ENCODE assay signal across 10 cellular contexts in the genomic region with DNA sequence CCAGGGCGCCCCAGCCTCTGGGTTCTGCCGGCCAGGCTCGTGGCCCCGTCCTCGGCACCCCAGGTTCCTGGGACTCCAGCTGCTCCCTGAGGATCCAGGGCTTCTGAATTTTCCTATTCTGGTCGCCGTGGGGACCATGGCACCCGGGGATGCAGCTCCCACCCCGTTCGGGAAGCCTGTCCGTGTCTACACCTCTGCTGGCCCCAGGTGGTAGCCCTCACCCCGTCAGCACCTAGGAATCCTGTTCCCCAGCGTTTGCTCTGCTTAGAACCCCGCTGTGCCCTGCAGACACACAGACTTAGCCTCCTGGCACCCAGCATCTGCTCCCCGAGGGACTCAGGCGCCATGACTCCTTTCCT. TPM values are rescaled to one million over a fixed set of nuclear protein-coding genes. Genes with fewer than 3 reads are reported as not detected.
DNase-seq lines count a peak whose midpoint lies in the region; ATAC-seq and TF ChIP-seq lines count a peak whose summit lies in the region.
"Had no signal": no experiment of that assay in that cellular context is flagged by ENCODE, and none has a peak within 500 bp of the region (broad histone marks: within the 10 kb centered on the region; RNA-seq: fewer than 3 reads in every experiment).

No MANE protein-coding gene starts in this region.

- no peak overlapping the region for H3K27ac Mint-ChIP-seq in activated CD4-positive, alpha-beta T cell treated with anti-CD3 and anti-CD28 coated beads, Interleukin-2, amount 10 ng/mL, durations not matched to agents 7 days and 5 days
- H3K27ac Mint-ChIP-seq in T-cell (peak overlapping the region in 1 of 2 donors; percentile 41), glutamatergic neuron (ENCODE audit: unreplicated experiment) (peak overlapping the region; percentile 72)
- peak overlapping the region; percentile 7 for H3K27ac Mint-ChIP-seq in stimulated activated naive B cell treated with anti-CD40 and anti-IgM and Interleukin-4, amounts not matched to agents 10 μg/mL and 1 μg/mL and 100 μg/mL, for 72 hours

- H3K4me1 Mint-ChIP-seq in activated CD4-positive, alpha-beta T cell treated with anti-CD3 and anti-CD28 coated beads, Interleukin-2, amount 10 ng/mL, durations not matched to agents 7 days and 5 days: peaks cover 22% of the 10 kb centered on the region
- peaks cover 27 to 38% (median 29%) of the 10 kb centered on the region in 3 donors for H3K4me1 Mint-ChIP-seq in T-cell
- peaks cover 27% of the 10 kb centered on the region for H3K4me1 Mint-ChIP-seq in glutamatergic neuron (ENCODE audit: low read depth, unreplicated experiment)
- peaks cover 27 to 45% of the 10 kb centered on the region in 2 donors for H3K4me1 Mint-ChIP-seq in stimulated activated naive B cell treated with anti-CD40 and anti-IgM and Interleukin-4, amounts not matched to agents 10 μg/mL and 1 μg/mL and 100 μg/mL, for 72 hours

- peak overlapping the region; percentile 62 for H3K4me3 Mint-ChIP-seq in activated CD4-positive, alpha-beta T cell treated with anti-CD3 and anti-CD28 coated beads, Interleukin-2, amount 10 ng/mL, durations not matched to agents 7 days and 5 days
- H3K4me3 Mint-ChIP-seq in T-cell (peak overlapping the region; percentile 67 to 84 (median 78)), glutamatergic neuron (ENCODE audit: unreplicated experiment) (peak overlapping the region; percentile 87)
- H3K4me3 Mint-ChIP-seq in stimulated activated naive B cell treated with anti-CD40 and anti-IgM and Interleukin-4, amounts not matched to agents 10 μg/mL and 1 μg/mL and 100 μg/mL, for 72 hours: peak overlapping the region; percentile 63 to 87

- ATAC-seq in T-cell (replicated peaks in 1 of 4) (no peak), omental fat pad (ENCODE audit: low FRiP score) (no peak)
- ATAC-seq in stimulated activated naive B cell treated with anti-CD40 and anti-IgM and Interleukin-4, amounts not matched to agents 10 μg/mL and 1 μg/mL and 100 μg/mL, for 72 hours (replicated peaks): no peak

- no peak for TF ChIP-seq CTCF in glutamatergic neuron (IDR thresholded peaks at IDR 0.05; ENCODE audit: partially characterized antibody, unreplicated experiment)
- TF ChIP-seq CTCF in omental fat pad (IDR thresholded peaks at IDR 0.05): no peak

- CTCF ChIA-PET in activated CD4-positive, alpha-beta T cell treated with anti-CD3 and anti-CD28 coated beads, Interleukin-2, amount 10 ng/mL, durations not matched to agents 7 days and 5 days (lab: Charles Lee): interaction anchor here (0.6 to 2.1 kb wide), 6 partner anchors 12 to 949 kb away, joined by 3 to 6 read pairs (median 4); partner anchors contain the start of gene RUVBL2
- CTCF ChIA-PET in T-cell (lab: Charles Lee): no interaction called here

- no peaks in the 10 kb centered on the region for H3K9me3 Mint-ChIP-seq in activated CD4-positive, alpha-beta T cell treated with anti-CD3 and anti-CD28 coated beads, Interleukin-2, amount 10 ng/mL, durations not matched to agents 7 days and 5 days
- H3K9me3 Mint-ChIP-seq in T-cell (no peaks in the 10 kb centered on the region), glutamatergic neuron (ENCODE audit: unreplicated experiment) (peaks cover 11% of the 10 kb centered on the region)
- no peaks in the 10 kb centered on the region for H3K9me3 Mint-ChIP-seq in stimulated activated naive B cell treated with anti-CD40 and anti-IgM and Interleukin-4, amounts not matched to agents 10 μg/mL and 1 μg/mL and 100 μg/mL, for 72 hours

- DNase-seq in activated CD4-positive, alpha-beta T cell treated with anti-CD3 and anti-CD28 coated beads, Interleukin-2, amount 10 ng/mL, durations not matched to agents 7 days and 5 days: no peak
- no peak for DNase-seq in activated CD4-positive, alpha-beta T cell treated with anti-CD3 and anti-CD28 coated beads, Interleukin-2, amount 50 U/mL, for 4 hours
- DNase-seq in T-cell (no peak), glutamatergic neuron (no peak), inferior parietal cortex (ENCODE audit: extremely low spot score) (no peak), omental fat pad (ENCODE audit: low spot score) (no peak)
- no peak for DNase-seq in stimulated activated naive B cell treated with anti-CD40 and anti-IgM and Interleukin-4, amounts not matched to agents 10 μg/mL and 1 μg/mL and 100 μg/mL, for 72 hours
- DNase-seq in NK-92 treated with Interleukin-12 subunit alpha and Interleukin-12 subunit beta, amount 100 ng/mL, for 24 hours (lab: John Stamatoyannopoulos, UW): no peak
- DNase-seq: NCI-H524 had no signal

- H3K36me3 Mint-ChIP-seq in activated CD4-positive, alpha-beta T cell treated with anti-CD3 and anti-CD28 coated beads, Interleukin-2, amount 10 ng/mL, durations not matched to agents 7 days and 5 days (ENCODE audit: low read depth): no peaks in the 10 kb centered on the region
- H3K36me3 Mint-ChIP-seq in T-cell (no peaks in the 10 kb centered on the region), glutamatergic neuron (ENCODE audit: unreplicated experiment) (peaks cover 12% of the 10 kb centered on the region)
- H3K36me3 Mint-ChIP-seq in stimulated activated naive B cell treated with anti-CD40 and anti-IgM and Interleukin-4, amounts not matched to agents 10 μg/mL and 1 μg/mL and 100 μg/mL, for 72 hours: peaks cover 9 to 13% of the 10 kb centered on the region in 2 donors

- POLR2A ChIA-PET in activated CD4-positive, alpha-beta T cell treated with anti-CD3 and anti-CD28 coated beads, Interleukin-2, amount 10 ng/mL, durations not matched to agents 7 days and 5 days (lab: Charles Lee): no interaction called here
- POLR2A ChIA-PET in T-cell (lab: Charles Lee): interaction anchor here in 1 of 2 donors (0.5 kb wide), 1 partner anchor 101 kb away, joined by 3 read pairs; no protein-coding TSS in a partner anchor

- H3K27me3 Mint-ChIP-seq in activated CD4-positive, alpha-beta T cell treated with anti-CD3 and anti-CD28 coated beads, Interleukin-2, amount 10 ng/mL, durations not matched to agents 7 days and 5 days: peaks cover 16% of the 10 kb centered on the region
- peaks cover 0 to 5% of the 10 kb centered on the region in 2 donors for H3K27me3 Mint-ChIP-seq in T-cell
- H3K27me3 Mint-ChIP-seq in glutamatergic neuron (ENCODE audit: unreplicated experiment): peaks cover 20% of the 10 kb centered on the region
- H3K27me3 Mint-ChIP-seq in stimulated activated naive B cell treated with anti-CD40 and anti-IgM and Interleukin-4, amounts not matched to agents 10 μg/mL and 1 μg/mL and 100 μg/mL, for 72 hours: peaks cover 13 to 21% of the 10 kb centered on the region in 2 donors

RNA-seq across cellular contexts. Expression of gene PPFIA3, which starts 1.0 kb away (rescaled TPM):
- total RNA-seq in activated CD4-positive, alpha-beta T cell treated with anti-CD3 and anti-CD28 coated beads, Interleukin-2, amount 10 ng/mL, durations not matched to agents 7 days and 5 days: 1 to 10 TPM; 1.6 TPM
- total RNA-seq in T-cell: 1 to 10 TPM; 3.8 to 4.7 (median 4.1) TPM
- 104 TPM for total RNA-seq in glutamatergic neuron (ENCODE audit: unreplicated experiment)
- total RNA-seq in omental fat pad: 10 to 100 TPM in 1 of 4 donors, 1 to 10 TPM in 3; 1.6 to 11.2 (median 4.1) TPM

RNA-seq across cellular contexts. Expression of gene C19orf73, which starts 1.4 kb away (rescaled TPM):
- 1 to 10 TPM; 1.0 to 1.3 TPM for total RNA-seq in activated CD4-positive, alpha-beta T cell treated with anti-CD3 and anti-CD28 coated beads, Interleukin-2, amount 10 ng/mL, durations not matched to agents 7 days and 5 days
- total RNA-seq in T-cell (1 to 10 TPM; 2.1 to 3.7 (median 2.5) TPM), glutamatergic neuron (ENCODE audit: unreplicated experiment) (3.2 TPM), omental fat pad (1 to 10 TPM; 1.6 to 3.5 (median 2.9) TPM)
- total RNA-seq: skeletal muscle tissue had no signal

RNA-seq across cellular contexts. Expression of gene LIN7B, which starts 6.1 kb away (rescaled TPM):
- 1 to 10 TPM; 5.6 TPM for total RNA-seq in activated CD4-positive, alpha-beta T cell treated with anti-CD3 and anti-CD28 coated beads, Interleukin-2, amount 10 ng/mL, durations not matched to agents 7 days and 5 days
- 10 to 100 TPM in 3 of 5 donors, 1 to 10 TPM in 2; 8.1 to 17.8 (median 12.9) TPM for total RNA-seq in T-cell
- 32.6 TPM for total RNA-seq in glutamatergic neuron (ENCODE audit: unreplicated experiment)
- 1 to 10 TPM in 3 of 4 donors, not detected in 1; 3.7 to 9.0 (median 3.9) TPM for total RNA-seq in omental fat pad

RNA-seq across cellular contexts. Expression of gene HRC, which starts 34.9 kb away (rescaled TPM):
- total RNA-seq in activated CD4-positive, alpha-beta T cell treated with anti-CD3 and anti-CD28 coated beads, Interleukin-2, amount 10 ng/mL, durations not matched to agents 7 days and 5 days: not detected
- total RNA-seq in T-cell (not detected), glutamatergic neuron (ENCODE audit: unreplicated experiment) (26.6 TPM), omental fat pad (10 to 100 TPM in 1 of 4 donors, 1 to 10 TPM in 1, under 1 TPM in 2; 0.74 to 13.1 (median 1.7) TPM)

RNA-seq across cellular contexts. Expression of gene SNRNP70, which starts 35.1 kb away (rescaled TPM):
- total RNA-seq in activated CD4-positive, alpha-beta T cell treated with anti-CD3 and anti-CD28 coated beads, Interleukin-2, amount 10 ng/mL, durations not matched to agents 7 days and 5 days: 100 to 1,000 TPM; 234 to 249 TPM
- total RNA-seq in T-cell (100 to 1,000 TPM; 406 to 704 (median 645) TPM), glutamatergic neuron (ENCODE audit: unreplicated experiment) (300 TPM), omental fat pad (100 to 1,000 TPM; 132 to 314 (median 207) TPM)
